In the genomic region with DNA sequence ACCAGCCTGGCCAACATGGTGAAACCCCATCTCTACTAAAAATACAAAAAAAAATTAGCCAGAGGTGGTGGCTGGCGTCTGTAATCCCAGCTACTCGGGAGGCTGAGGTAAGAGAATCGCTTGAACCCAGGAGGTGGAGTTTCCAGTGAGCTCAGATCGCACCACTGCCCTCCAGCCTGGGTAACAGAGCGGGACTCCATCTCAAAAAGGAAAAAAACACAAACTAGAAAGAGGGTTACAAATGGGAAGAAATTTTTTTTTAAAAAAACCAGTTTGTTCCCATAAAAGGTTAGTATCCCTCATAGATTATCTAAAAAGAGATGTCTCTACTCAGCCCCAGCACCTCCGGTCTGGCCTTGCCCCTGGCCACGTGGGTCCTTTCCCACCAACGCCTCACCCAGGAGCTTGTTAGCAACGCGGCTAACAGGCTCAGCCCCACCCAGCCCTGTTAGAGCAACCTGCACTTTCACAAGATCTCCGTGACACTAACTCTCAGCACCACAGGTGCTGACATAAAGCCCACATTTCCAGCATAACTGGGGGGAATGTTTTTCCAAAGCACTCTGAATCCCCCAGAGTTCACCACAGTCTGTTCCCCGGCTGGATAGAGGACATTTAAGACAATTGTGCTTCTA, we compare ENCODE assay signal across 1 cellular context.
TF ChIP-seq lines count a peak whose summit lies in the region.

No MANE protein-coding gene starts in this region.

TF ChIP-seq in HepG2, 621 proteins besides CTCF, POLR2A, EP300 and RAD21 (continues in another document):
- TF ChIP-seq, protein P1, sequence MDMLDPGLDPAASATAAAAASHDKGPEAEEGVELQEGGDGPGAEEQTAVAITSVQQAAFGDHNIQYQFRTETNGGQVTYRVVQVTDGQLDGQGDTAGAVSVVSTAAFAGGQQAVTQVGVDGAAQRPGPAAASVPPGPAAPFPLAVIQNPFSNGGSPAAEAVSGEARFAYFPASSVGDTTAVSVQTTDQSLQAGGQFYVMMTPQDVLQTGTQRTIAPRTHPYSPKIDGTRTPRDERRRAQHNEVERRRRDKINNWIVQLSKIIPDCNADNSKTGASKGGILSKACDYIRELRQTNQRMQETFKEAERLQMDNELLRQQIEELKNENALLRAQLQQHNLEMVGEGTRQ (IDR thresholded peaks at IDR 0.05; ENCODE audit: low read depth, low read length), result no peak; the same call in 1 of the 2 replicates
- TF ChIP-seq, protein P1 (CRISPR knock-in tag; IDR thresholded peaks at IDR 0.05; ENCODE audit: borderline replicate concordance), result peak; percentile 64; the same call in 1 of the 2 replicates
- TF ChIP-seq KLF12 (CRISPR knock-in tag; IDR thresholded peaks at IDR 0.05; ENCODE audit: borderline replicate concordance), result 0 out of 2 replicates have a peak, but pooled peaks have one; percentile 56
- TF ChIP-seq YEATS4 (CRISPR knock-in tag; IDR thresholded peaks at IDR 0.05; ENCODE audit: borderline replicate concordance), result 0 out of 2 replicates have a peak, but pooled peaks have one; percentile 5
- TF ChIP-seq BRD4 (CRISPR knock-in tag; IDR thresholded peaks at IDR 0.05), result no peak
- 0 out of 2 replicates have a peak, but pooled peaks have one; percentile 26 for TF ChIP-seq GATAD2A (CRISPR knock-in tag; IDR thresholded peaks at IDR 0.05)
- TF ChIP-seq, protein P2, sequence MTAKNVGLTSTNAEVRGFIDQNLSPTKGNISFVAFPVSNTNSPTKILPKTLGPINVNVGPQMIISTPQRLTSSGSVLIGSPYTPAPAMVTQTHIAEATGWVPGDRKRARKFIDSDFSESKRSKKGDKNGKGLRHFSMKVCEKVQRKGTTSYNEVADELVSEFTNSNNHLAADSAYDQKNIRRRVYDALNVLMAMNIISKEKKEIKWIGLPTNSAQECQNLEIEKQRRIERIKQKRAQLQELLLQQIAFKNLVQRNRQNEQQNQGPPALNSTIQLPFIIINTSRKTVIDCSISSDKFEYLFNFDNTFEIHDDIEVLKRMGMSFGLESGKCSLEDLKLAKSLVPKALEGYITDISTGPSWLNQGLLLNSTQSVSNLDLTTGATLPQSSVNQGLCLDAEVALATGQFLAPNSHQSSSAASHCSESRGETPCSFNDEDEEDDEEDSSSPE (CRISPR knock-in tag; IDR thresholded peaks at IDR 0.05), result peak; percentile 80
- TF ChIP-seq, protein P3, sequence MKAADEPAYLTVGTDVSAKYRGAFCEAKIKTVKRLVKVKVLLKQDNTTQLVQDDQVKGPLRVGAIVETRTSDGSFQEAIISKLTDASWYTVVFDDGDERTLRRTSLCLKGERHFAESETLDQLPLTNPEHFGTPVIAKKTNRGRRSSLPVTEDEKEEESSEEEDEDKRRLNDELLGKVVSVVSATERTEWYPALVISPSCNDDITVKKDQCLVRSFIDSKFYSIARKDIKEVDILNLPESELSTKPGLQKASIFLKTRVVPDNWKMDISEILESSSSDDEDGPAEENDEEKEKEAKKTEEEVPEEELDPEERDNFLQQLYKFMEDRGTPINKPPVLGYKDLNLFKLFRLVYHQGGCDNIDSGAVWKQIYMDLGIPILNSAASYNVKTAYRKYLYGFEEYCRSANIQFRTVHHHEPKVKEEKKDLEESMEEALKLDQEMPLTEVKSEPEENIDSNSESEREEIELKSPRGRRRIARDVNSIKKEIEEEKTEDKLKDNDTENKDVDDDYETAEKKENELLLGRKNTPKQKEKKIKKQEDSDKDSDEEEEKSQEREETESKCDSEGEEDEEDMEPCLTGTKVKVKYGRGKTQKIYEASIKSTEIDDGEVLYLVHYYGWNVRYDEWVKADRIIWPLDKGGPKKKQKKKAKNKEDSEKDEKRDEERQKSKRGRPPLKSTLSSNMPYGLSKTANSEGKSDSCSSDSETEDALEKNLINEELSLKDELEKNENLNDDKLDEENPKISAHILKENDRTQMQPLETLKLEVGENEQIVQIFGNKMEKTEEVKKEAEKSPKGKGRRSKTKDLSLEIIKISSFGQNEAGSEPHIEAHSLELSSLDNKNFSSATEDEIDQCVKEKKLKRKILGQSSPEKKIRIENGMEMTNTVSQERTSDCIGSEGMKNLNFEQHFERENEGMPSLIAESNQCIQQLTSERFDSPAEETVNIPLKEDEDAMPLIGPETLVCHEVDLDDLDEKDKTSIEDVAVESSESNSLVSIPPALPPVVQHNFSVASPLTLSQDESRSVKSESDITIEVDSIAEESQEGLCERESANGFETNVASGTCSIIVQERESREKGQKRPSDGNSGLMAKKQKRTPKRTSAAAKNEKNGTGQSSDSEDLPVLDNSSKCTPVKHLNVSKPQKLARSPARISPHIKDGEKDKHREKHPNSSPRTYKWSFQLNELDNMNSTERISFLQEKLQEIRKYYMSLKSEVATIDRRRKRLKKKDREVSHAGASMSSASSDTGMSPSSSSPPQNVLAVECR (CRISPR knock-in tag; IDR thresholded peaks at IDR 0.05; ENCODE audit: borderline replicate concordance), result peak; percentile 38; the same call in 1 of the 2 replicates
- peak; percentile 32; the same call in 1 of the 2 replicates for TF ChIP-seq ERF (CRISPR knock-in tag; IDR thresholded peaks at IDR 0.05)
- no peak for TF ChIP-seq ZNF552 (CRISPR knock-in tag; IDR thresholded peaks at IDR 0.05; ENCODE audit: borderline replicate concordance)
- TF ChIP-seq KLF6 (CRISPR knock-in tag; IDR thresholded peaks at IDR 0.05), result peak; percentile 53
- TF ChIP-seq ZFY (CRISPR knock-in tag; IDR thresholded peaks at IDR 0.05), result peak; percentile 36; the same call in 1 of the 2 replicates
- no peak for TF ChIP-seq RFX3 (CRISPR knock-in tag; IDR thresholded peaks at IDR 0.05)
- 0 out of 2 replicates have a peak, but pooled peaks have one; percentile 41 for TF ChIP-seq SMAD3 (CRISPR knock-in tag; IDR thresholded peaks at IDR 0.05)
- peak; percentile 32; the same call in 1 of the 2 replicates for TF ChIP-seq POLR2AphosphoS5 (IDR thresholded peaks at IDR 0.05; ENCODE audit: low read depth, low read length)
- no peak for TF ChIP-seq TCF7 (IDR thresholded peaks at IDR 0.05; ENCODE audit: low read depth)
- TF ChIP-seq, protein P4, sequence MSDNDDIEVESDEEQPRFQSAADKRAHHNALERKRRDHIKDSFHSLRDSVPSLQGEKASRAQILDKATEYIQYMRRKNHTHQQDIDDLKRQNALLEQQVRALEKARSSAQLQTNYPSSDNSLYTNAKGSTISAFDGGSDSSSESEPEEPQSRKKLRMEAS (IDR thresholded peaks at IDR 0.05), result peak; percentile 90
- TF ChIP-seq, protein P5, sequence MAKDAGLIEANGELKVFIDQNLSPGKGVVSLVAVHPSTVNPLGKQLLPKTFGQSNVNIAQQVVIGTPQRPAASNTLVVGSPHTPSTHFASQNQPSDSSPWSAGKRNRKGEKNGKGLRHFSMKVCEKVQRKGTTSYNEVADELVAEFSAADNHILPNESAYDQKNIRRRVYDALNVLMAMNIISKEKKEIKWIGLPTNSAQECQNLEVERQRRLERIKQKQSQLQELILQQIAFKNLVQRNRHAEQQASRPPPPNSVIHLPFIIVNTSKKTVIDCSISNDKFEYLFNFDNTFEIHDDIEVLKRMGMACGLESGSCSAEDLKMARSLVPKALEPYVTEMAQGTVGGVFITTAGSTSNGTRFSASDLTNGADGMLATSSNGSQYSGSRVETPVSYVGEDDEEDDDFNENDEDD (CRISPR knock-in tag; IDR thresholded peaks at IDR 0.05; ENCODE audit: borderline replicate concordance), result peak; percentile 88; the same call in 1 of the 2 replicates
- TF ChIP-seq, protein P6, sequence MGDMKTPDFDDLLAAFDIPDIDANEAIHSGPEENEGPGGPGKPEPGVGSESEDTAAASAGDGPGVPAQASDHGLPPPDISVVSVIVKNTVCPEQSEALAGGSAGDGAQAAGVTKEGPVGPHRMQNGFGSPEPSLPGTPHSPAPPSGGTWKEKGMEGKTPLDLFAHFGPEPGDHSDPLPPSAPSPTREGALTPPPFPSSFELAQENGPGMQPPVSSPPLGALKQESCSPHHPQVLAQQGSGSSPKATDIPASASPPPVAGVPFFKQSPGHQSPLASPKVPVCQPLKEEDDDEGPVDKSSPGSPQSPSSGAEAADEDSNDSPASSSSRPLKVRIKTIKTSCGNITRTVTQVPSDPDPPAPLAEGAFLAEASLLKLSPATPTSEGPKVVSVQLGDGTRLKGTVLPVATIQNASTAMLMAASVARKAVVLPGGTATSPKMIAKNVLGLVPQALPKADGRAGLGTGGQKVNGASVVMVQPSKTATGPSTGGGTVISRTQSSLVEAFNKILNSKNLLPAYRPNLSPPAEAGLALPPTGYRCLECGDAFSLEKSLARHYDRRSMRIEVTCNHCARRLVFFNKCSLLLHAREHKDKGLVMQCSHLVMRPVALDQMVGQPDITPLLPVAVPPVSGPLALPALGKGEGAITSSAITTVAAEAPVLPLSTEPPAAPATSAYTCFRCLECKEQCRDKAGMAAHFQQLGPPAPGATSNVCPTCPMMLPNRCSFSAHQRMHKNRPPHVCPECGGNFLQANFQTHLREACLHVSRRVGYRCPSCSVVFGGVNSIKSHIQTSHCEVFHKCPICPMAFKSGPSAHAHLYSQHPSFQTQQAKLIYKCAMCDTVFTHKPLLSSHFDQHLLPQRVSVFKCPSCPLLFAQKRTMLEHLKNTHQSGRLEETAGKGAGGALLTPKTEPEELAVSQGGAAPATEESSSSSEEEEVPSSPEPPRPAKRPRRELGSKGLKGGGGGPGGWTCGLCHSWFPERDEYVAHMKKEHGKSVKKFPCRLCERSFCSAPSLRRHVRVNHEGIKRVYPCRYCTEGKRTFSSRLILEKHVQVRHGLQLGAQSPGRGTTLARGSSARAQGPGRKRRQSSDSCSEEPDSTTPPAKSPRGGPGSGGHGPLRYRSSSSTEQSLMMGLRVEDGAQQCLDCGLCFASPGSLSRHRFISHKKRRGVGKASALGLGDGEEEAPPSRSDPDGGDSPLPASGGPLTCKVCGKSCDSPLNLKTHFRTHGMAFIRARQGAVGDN (CRISPR knock-in tag; IDR thresholded peaks at IDR 0.05), result peak; percentile 72
- 0 out of 2 replicates have a peak, but pooled peaks have one; percentile 18 for TF ChIP-seq RXRB (CRISPR knock-in tag; IDR thresholded peaks at IDR 0.05; ENCODE audit: borderline replicate concordance)
- no peak for TF ChIP-seq RAD51 (IDR thresholded peaks at IDR 0.05; ENCODE audit: borderline replicate concordance)
- peak; percentile 47; the same call in 1 of the 2 replicates for TF ChIP-seq ZNF788 (CRISPR knock-in tag; IDR thresholded peaks at IDR 0.05; ENCODE audit: borderline replicate concordance)
- 0 out of 2 replicates have a peak, but pooled peaks have one; percentile 34 for TF ChIP-seq ZNF564 (CRISPR knock-in tag; IDR thresholded peaks at IDR 0.05)
- TF ChIP-seq ZSCAN31 (CRISPR knock-in tag; IDR thresholded peaks at IDR 0.05; ENCODE audit: low read depth), result 0 out of 2 replicates have a peak, but pooled peaks have one; percentile 10
- no peak for TF ChIP-seq HCFC1 (IDR thresholded peaks at IDR 0.05; ENCODE audit: low read depth, low read length)
- TF ChIP-seq ZNF607 (CRISPR knock-in tag; IDR thresholded peaks at IDR 0.05; ENCODE audit: borderline replicate concordance), result peak; percentile 64; the same call in 1 of the 2 replicates
- TF ChIP-seq SIN3A (IDR thresholded peaks at IDR 0.05; ENCODE audit: borderline replicate concordance, low read depth, low read length), result peak; percentile 61; the same call in 1 of the 2 replicates
- peak; percentile 85 for TF ChIP-seq SAP130 (CRISPR knock-in tag; IDR thresholded peaks at IDR 0.05; ENCODE audit: low read depth)
- TF ChIP-seq, protein P7, sequence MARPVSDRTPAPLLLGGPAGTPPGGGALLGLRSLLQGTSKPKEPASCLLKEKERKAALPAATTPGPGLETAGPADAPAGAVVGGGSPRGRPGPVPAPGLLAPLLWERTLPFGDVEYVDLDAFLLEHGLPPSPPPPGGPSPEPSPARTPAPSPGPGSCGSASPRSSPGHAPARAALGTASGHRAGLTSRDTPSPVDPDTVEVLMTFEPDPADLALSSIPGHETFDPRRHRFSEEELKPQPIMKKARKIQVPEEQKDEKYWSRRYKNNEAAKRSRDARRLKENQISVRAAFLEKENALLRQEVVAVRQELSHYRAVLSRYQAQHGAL (CRISPR knock-in tag; IDR thresholded peaks at IDR 0.05; ENCODE audit: not compliant biosample characterization), result no peak
- TF ChIP-seq NR2F1 (CRISPR knock-in tag; IDR thresholded peaks at IDR 0.05), result no peak
- peak; percentile 77 for TF ChIP-seq MYC (CRISPR knock-in tag; IDR thresholded peaks at IDR 0.05; ENCODE audit: borderline replicate concordance)
- TF ChIP-seq, protein P8, sequence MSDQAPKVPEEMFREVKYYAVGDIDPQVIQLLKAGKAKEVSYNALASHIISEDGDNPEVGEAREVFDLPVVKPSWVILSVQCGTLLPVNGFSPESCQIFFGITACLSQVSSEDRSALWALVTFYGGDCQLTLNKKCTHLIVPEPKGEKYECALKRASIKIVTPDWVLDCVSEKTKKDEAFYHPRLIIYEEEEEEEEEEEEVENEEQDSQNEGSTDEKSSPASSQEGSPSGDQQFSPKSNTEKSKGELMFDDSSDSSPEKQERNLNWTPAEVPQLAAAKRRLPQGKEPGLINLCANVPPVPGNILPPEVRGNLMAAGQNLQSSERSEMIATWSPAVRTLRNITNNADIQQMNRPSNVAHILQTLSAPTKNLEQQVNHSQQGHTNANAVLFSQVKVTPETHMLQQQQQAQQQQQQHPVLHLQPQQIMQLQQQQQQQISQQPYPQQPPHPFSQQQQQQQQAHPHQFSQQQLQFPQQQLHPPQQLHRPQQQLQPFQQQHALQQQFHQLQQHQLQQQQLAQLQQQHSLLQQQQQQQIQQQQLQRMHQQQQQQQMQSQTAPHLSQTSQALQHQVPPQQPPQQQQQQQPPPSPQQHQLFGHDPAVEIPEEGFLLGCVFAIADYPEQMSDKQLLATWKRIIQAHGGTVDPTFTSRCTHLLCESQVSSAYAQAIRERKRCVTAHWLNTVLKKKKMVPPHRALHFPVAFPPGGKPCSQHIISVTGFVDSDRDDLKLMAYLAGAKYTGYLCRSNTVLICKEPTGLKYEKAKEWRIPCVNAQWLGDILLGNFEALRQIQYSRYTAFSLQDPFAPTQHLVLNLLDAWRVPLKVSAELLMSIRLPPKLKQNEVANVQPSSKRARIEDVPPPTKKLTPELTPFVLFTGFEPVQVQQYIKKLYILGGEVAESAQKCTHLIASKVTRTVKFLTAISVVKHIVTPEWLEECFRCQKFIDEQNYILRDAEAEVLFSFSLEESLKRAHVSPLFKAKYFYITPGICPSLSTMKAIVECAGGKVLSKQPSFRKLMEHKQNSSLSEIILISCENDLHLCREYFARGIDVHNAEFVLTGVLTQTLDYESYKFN (CRISPR knock-in tag; conservative IDR thresholded peaks at IDR 0.05), result 0 out of 2 replicates have a peak, but pooled peaks have one; percentile 6
- TF ChIP-seq PHF5A (CRISPR knock-in tag; IDR thresholded peaks at IDR 0.05; ENCODE audit: low read depth, unreplicated experiment), result peak; percentile 44
- TF ChIP-seq, protein P9, sequence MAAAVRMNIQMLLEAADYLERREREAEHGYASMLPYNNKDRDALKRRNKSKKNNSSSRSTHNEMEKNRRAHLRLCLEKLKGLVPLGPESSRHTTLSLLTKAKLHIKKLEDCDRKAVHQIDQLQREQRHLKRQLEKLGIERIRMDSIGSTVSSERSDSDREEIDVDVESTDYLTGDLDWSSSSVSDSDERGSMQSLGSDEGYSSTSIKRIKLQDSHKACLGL (CRISPR knock-in tag; IDR thresholded peaks at IDR 0.05), result 0 out of 2 replicates have a peak, but pooled peaks have one; percentile 27
- peak; percentile 48 for TF ChIP-seq SALL1 (CRISPR knock-in tag; IDR thresholded peaks at IDR 0.05)
